In the genomic region with DNA sequence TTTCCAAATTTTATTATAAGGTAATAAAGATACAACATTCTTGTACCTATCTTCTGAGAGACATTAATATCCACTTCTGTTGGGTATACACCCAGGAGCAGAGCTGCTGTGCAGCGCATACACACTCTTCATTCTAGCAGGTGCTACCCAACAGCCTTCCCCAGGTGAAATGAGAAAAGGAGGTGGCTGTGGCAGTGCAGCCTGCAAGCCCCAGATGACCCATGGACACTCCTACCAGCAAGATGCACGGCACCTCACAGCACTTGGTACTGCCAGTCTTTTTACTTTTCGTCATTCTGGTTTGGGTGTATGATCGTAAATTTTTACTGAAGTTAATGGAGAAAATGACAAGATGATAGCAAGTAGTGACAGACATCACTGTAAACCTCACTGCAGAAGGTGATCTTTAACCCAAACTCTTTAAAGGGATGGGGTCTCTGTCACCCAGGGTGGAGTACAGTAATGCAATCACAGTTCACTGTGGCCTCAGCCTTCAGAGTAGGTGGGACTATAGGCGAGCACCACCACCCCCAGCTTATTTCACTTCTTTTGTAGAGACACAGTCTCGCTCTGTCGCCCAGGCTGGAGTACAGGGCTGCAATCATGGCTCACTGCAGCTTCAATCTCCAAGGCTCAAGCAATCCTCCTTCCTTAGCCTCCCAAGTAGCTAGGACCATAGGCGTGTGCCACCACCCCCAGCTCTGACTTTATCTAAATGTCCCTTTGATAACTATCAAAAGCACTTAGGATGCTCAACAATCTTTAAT, we compare ENCODE assay signal across 23 cellular contexts. TPM values are rescaled to one million over a fixed set of nuclear protein-coding genes. Genes with fewer than 3 reads are reported as not detected.
A peak's percentile ranks its signal among the peaks of the same experiment; 100 is the strongest.
DNase-seq lines count a peak whose midpoint lies in the region; ATAC-seq and TF ChIP-seq lines count a peak whose summit lies in the region.
"Had no signal": no experiment of that assay in that cellular context is flagged by ENCODE, and none has a peak within 500 bp of the region (broad histone marks: within the 10 kb centered on the region; RNA-seq: fewer than 3 reads in every experiment).

No MANE protein-coding gene starts in this region.

- H3K9me3 Mint-ChIP-seq in memory B cell (no peaks in the 10 kb centered on the region), type B pancreatic cell (no peaks in the 10 kb centered on the region)
- H3K9me3 Mint-ChIP-seq: activated CD8-positive, alpha-beta T cell treated with anti-CD3 and anti-CD28 coated beads for 36 hours; neural progenitor cell had no signal

- H3K36me3 ChIP-seq in left ventricle myocardium inferior = peaks cover 41% of the 10 kb centered on the region
- peaks cover 0 to 65% (median 25%) of the 10 kb centered on the region in 9 donors for H3K36me3 ChIP-seq in heart right ventricle
- H3K36me3 ChIP-seq: neural progenitor cell had no signal

- 96 to 97% methylated on average over 8 of the region's 8 CpGs for WGBS in heart right ventricle, 2 donors

- H3K27ac Mint-ChIP-seq in memory B cell (peak overlapping the region; percentile 68), type B pancreatic cell (peak overlapping the region; percentile 36)
- H3K27ac Mint-ChIP-seq: activated CD8-positive, alpha-beta T cell treated with anti-CD3 and anti-CD28 coated beads for 36 hours had no signal

- no peaks in the 10 kb centered on the region for H3K9me3 ChIP-seq in left ventricle myocardium inferior (replicated peaks)
- no peaks in the 10 kb centered on the region for H3K9me3 ChIP-seq in heart right ventricle
- H3K9me3 ChIP-seq: A549 had no signal

- TF ChIP-seq CTCF in left ventricle myocardium inferior (IDR thresholded peaks at IDR 0.05; ENCODE audit: borderline replicate concordance) (no peak), heart right ventricle (IDR thresholded peaks at IDR 0.05) (no peak), VCaP (conservative IDR thresholded peaks at IDR 0.05) (no peak), type B pancreatic cell (conservative IDR thresholded peaks at IDR 0.05) (no peak)

- H3K4me3 ChIP-seq in left ventricle myocardium inferior = no peak overlapping the region
- no peak overlapping the region for H3K4me3 ChIP-seq in heart right ventricle
- H3K4me3 ChIP-seq: A549, neural progenitor cell had no signal

- H3K27me3 ChIP-seq in left ventricle myocardium inferior (ENCODE audit: low read depth) (no peaks in the 10 kb centered on the region), heart right ventricle (no peaks in the 10 kb centered on the region)

- H3K27ac ChIP-seq in left ventricle myocardium inferior (replicated peaks) = peak overlapping the region; percentile 94
- peak overlapping the region in 3 of 10 donors; percentile 26 to 92 (median 88) for H3K27ac ChIP-seq in heart right ventricle
- H3K27ac ChIP-seq in VCaP = peak overlapping the region; percentile 99
- H3K27ac ChIP-seq: A549, neural progenitor cell had no signal

- peaks cover 51% of the 10 kb centered on the region for H3K4me1 Mint-ChIP-seq in memory B cell
- peaks cover 38% of the 10 kb centered on the region for H3K4me1 Mint-ChIP-seq in type B pancreatic cell (ENCODE audit: unreplicated experiment)

- no peaks in the 10 kb centered on the region for H3K27me3 Mint-ChIP-seq in memory B cell
- H3K27me3 Mint-ChIP-seq in type B pancreatic cell = no peaks in the 10 kb centered on the region

- peaks cover 17% of the 10 kb centered on the region for H3K36me3 Mint-ChIP-seq in memory B cell
- H3K36me3 Mint-ChIP-seq in type B pancreatic cell = peaks cover 21% of the 10 kb centered on the region

- intact Hi-C loops in left ventricle myocardium inferior (cut with micrococcal nuclease) = no loop called here
- intact Hi-C loops in heart right ventricle (cut with DNase I) = loop anchor here in 7 of 10 donors (2.0 to 10.0 kb wide), 3 partner anchors 19 to 365 kb away; partner anchors contain the start of genes MPHOSPH9 (in 4 of the 7) and MTRFR (in 4 of the 7)

- ATAC-seq in heart right ventricle (no peak), memory B cell (ENCODE audit: low read depth) (no peak), GM21786 (IDR thresholded peaks at IDR 0.05; ENCODE audit: unreplicated experiment) (no peak), GM21526 (IDR thresholded peaks at IDR 0.05; ENCODE audit: low FRiP score, unreplicated experiment) (no peak)
- ATAC-seq: A549; activated CD8-positive, alpha-beta T cell treated with anti-CD3 and anti-CD28 coated beads for 36 hours had no signal

- peak overlapping the region; percentile 53 for H3K4me3 Mint-ChIP-seq in memory B cell
- H3K4me3 Mint-ChIP-seq in type B pancreatic cell = no peak overlapping the region
- H3K4me3 Mint-ChIP-seq: activated CD8-positive, alpha-beta T cell treated with anti-CD3 and anti-CD28 coated beads for 36 hours; neural progenitor cell had no signal

- peaks cover 100% of the 10 kb centered on the region for H3K4me1 ChIP-seq in left ventricle myocardium inferior
- H3K4me1 ChIP-seq in heart right ventricle = peaks cover 41 to 100% (median 95%) of the 10 kb centered on the region in 9 donors

- DNase-seq in left ventricle myocardium inferior (no peak), heart right ventricle (no peak), memory B cell (ENCODE audit: low spot score in 2 of 2) (no peak), type B pancreatic cell (ENCODE audit: extremely low spot score, unreplicated experiment) (no peak)
- no peak for DNase-seq in stimulated activated naive CD4-positive, alpha-beta T cell treated with Interleukin-2 at 50 U/mL for 16 hours (lab: John Stamatoyannopoulos, UW)
- DNase-seq: activated CD4-positive, CD25-positive, alpha-beta regulatory T cell; activated CD8-positive, alpha-beta T cell treated with anti-CD3 and anti-CD28 coated beads for 36 hours; activated gamma-delta T cell treated with Interleukin-2 at 50 U/mL for 16 hours; activated T-cell treated with anti-CD3 and anti-CD28 coated beads for 4 hours; effector CD8-positive, alpha-beta T cell; islet precursor cell; NCI-H1105; NCI-H2081; NCI-H345; NCI-H82; OCI-M1; SHP77; stimulated activated CD8-positive, alpha-beta memory T cell treated with anti-CD3 and anti-CD28 coated beads, Interleukin-4, amount 100 ng/mL, for 48 hours had no signal

RNA-seq across cellular contexts. Expression of gene VPS37B, which starts 26.5 kb away (rescaled TPM):
- total RNA-seq in left ventricle myocardium inferior = 13.3 TPM
- 10 to 100 TPM; 17.6 to 33.2 (median 19.8) TPM for total RNA-seq in heart right ventricle
- polyA plus RNA-seq in heart right ventricle = 10 to 100 TPM; 16.4 to 26.7 TPM
- total RNA-seq in type B pancreatic cell (ENCODE audit: low replicate concordance) = 32.4 and 43.6 TPM in 2 replicates

RNA-seq across cellular contexts. Expression of gene HIP1R, which starts 34.1 kb away (rescaled TPM):
- 11.2 TPM for total RNA-seq in left ventricle myocardium inferior
- 10 to 100 TPM; 13.7 to 26.4 (median 17.5) TPM for total RNA-seq in heart right ventricle
- polyA plus RNA-seq in heart right ventricle = 10 to 100 TPM; 25.9 to 37.7 TPM
- total RNA-seq in type B pancreatic cell (ENCODE audit: low replicate concordance) = 40.5 and 45.5 TPM in 2 replicates
